In the genomic region with DNA sequence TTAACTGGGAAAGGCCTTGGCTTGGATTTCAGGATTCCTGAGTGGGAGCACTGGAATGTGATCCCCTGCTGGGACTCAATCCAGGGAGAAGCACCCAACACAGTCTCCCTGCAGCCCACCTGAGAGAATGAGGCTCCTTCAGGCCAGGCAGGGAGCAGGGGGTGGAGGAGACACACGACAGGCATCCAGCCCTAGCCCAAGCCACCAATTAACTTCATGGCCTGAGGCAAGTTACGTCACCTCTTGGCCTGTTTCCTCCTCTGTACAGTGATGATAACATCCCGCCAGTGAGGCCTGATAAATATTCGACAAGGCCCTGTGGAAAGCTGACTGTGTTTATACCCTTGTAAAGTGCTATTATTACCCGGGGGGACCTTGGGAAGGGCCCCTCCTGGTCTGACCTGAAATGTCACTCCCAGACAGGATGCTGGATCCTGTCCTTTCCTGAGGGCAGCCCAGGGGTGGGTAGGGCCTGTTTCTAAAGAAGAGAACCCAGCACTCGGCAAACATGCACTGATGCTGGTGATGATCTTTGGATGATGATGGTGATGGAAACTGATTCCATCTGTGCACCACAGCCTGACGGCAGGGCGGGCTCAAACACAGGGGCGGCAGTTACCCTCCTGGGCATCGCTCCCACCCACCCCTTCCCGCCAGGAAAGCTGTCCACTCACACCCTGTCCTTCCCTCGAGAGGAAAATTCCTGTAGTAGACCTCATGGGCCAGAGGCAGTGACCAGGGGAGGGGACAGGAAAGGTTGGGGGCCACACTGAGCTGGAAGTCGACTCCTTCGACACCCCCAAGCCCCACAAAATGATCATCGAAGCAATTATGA, we compare ENCODE assay signal across 8 cellular contexts. TPM values are rescaled to one million over a fixed set of nuclear protein-coding genes. Genes with fewer than 3 reads are reported as not detected.
DNase-seq lines count a peak whose midpoint lies in the region; ATAC-seq and TF ChIP-seq lines count a peak whose summit lies in the region.

No MANE protein-coding gene starts in this region.

- peak overlapping the region; percentile 79 for H3K27ac ChIP-seq in left ventricle myocardium inferior (replicated peaks)

- intact Hi-C loops in left ventricle myocardium inferior (cut with micrococcal nuclease), result no loop called here

- no peak for ATAC-seq in GM18861 (IDR thresholded peaks at IDR 0.05; ENCODE audit: unreplicated experiment)

- no peaks in the 10 kb centered on the region for H3K27me3 ChIP-seq in left ventricle myocardium inferior (ENCODE audit: low read depth)

- H3K4me1 ChIP-seq in left ventricle myocardium inferior, result peaks cover 32% of the 10 kb centered on the region

- DNase-seq in NCI-H510A treated with DMSO at 0.1 percent for 48 hours (lab: John Stamatoyannopoulos, UW) (peak; percentile 26), NCI-H510A (lab: John Stamatoyannopoulos, UW) (no peak), UCSD-AML1 (lab: John Stamatoyannopoulos, UW; ENCODE audit: unreplicated experiment) (peak; percentile 53), left ventricle myocardium inferior (peak; percentile 31), ureter (ENCODE audit: low spot score) (peak; percentile 87), NCI-H2227 (lab: John Stamatoyannopoulos, UW; ENCODE audit: unreplicated experiment) (no peak)
- no peak for DNase-seq in stimulated activated naive CD4-positive, alpha-beta T cell (lab: John Stamatoyannopoulos, UW)

- H3K36me3 ChIP-seq in left ventricle myocardium inferior, result peaks cover 32% of the 10 kb centered on the region

- no peak overlapping the region for H3K4me3 ChIP-seq in left ventricle myocardium inferior

- TF ChIP-seq CTCF in left ventricle myocardium inferior (IDR thresholded peaks at IDR 0.05; ENCODE audit: borderline replicate concordance), result no peak

- H3K9me3 ChIP-seq in left ventricle myocardium inferior (replicated peaks), result no peaks in the 10 kb centered on the region

RNA-seq across cellular contexts. Expression of gene FRS3, which starts 12.4 kb away (rescaled TPM):
- total RNA-seq in left ventricle myocardium inferior (5.3 TPM), ureter (7.5 TPM)

RNA-seq across cellular contexts. Expression of gene PRICKLE4, which starts 13.3 kb away (rescaled TPM):
- total RNA-seq in left ventricle myocardium inferior, result 0.88 TPM
- 14.2 TPM for total RNA-seq in ureter

RNA-seq across cellular contexts. Expression of gene PGC, which starts 20.1 kb away (rescaled TPM):
- total RNA-seq in left ventricle myocardium inferior, result not detected
- total RNA-seq in ureter, result not detected

RNA-seq across cellular contexts. Expression of gene TOMM6, which starts 20.2 kb away (rescaled TPM):
- total RNA-seq in left ventricle myocardium inferior (177 TPM), ureter (209 TPM)

RNA-seq across cellular contexts. Expression of gene TFEB, which starts 31.9 kb away (rescaled TPM):
- total RNA-seq in left ventricle myocardium inferior (39.9 TPM), ureter (29.4 TPM)

Comparison
In these comparisons a context has a peak if more than half of its experiments do, and no peak if none do; other contexts are left out.
1. DNase-seq: peak in NCI-H510A treated with DMSO at 0.1 percent for 48 hours (single experiment), UCSD-AML1 (single experiment), left ventricle myocardium inferior (single experiment) and ureter (single experiment); none in NCI-H510A (single experiment), stimulated activated naive CD4-positive, alpha-beta T cell (0 of 6) and NCI-H2227 (single experiment).